In genomic region chr4:119728692-119729593, GRCh38 we compare ENCODE assay signal across 1 cellular context.
TF ChIP-seq lines count a peak whose summit lies in the region.

No MANE protein-coding gene starts in this region.

TF ChIP-seq in HEK293, 187 proteins besides CTCF, POLR2A, EP300 and RAD21 (continued from another document and continues in another):
- no peak for TF ChIP-seq ZNF449 (tag by site-specific recombination; IDR thresholded peaks at IDR 0.05)
- no peak for TF ChIP-seq ZBTB8A (tag by site-specific recombination; IDR thresholded peaks at IDR 0.05)
- no peak for TF ChIP-seq ZNF274 (IDR thresholded peaks at IDR 0.05; ENCODE audit: low read length)
- no peak for TF ChIP-seq ZNF274 (tag by site-specific recombination; IDR thresholded peaks at IDR 0.05; ENCODE audit: borderline replicate concordance)
- no peak for TF ChIP-seq ZNF132 (tag by site-specific recombination; IDR thresholded peaks at IDR 0.05; ENCODE audit: borderline replicate concordance)
- TF ChIP-seq ZNF23 (tag by site-specific recombination; IDR thresholded peaks at IDR 0.05; ENCODE audit: borderline replicate concordance): no peak
- no peak for TF ChIP-seq ZNF24 (tag by site-specific recombination; IDR thresholded peaks at IDR 0.05)
- 0 out of 2 replicates have a peak, but pooled peaks have one; percentile 31 for TF ChIP-seq HOXD13 (CRISPR knock-in tag; IDR thresholded peaks at IDR 0.05; ENCODE audit: borderline replicate concordance)
- TF ChIP-seq ZNF280D (tag by site-specific recombination; IDR thresholded peaks at IDR 0.05): no peak
- TF ChIP-seq ZNF76 (tag by site-specific recombination; IDR thresholded peaks at IDR 0.05; ENCODE audit: borderline replicate concordance, low read depth): no peak
- TF ChIP-seq KLF10 (tag by site-specific recombination; IDR thresholded peaks at IDR 0.05): 0 out of 2 replicates have a peak, but pooled peaks have one; percentile 22
- peak; percentile 58 for TF ChIP-seq KLF17 (tag by site-specific recombination; IDR thresholded peaks at IDR 0.05)
- TF ChIP-seq KLF8 (tag by site-specific recombination; IDR thresholded peaks at IDR 0.05): no peak
- no peak for TF ChIP-seq ZNF544 (tag by site-specific recombination; IDR thresholded peaks at IDR 0.05)
- peak; percentile 74 for TF ChIP-seq ZXDB (tag by site-specific recombination; IDR thresholded peaks at IDR 0.05)
- TF ChIP-seq ZBTB6 (tag by site-specific recombination; IDR thresholded peaks at IDR 0.05): no peak
- TF ChIP-seq ZSCAN4 (tag by site-specific recombination; IDR thresholded peaks at IDR 0.05): no peak
- TF ChIP-seq ZNF639 (tag by site-specific recombination; IDR thresholded peaks at IDR 0.05): no peak
- no peak for TF ChIP-seq ZNF707 (tag by site-specific recombination; IDR thresholded peaks at IDR 0.05)
- peak; percentile 68; the same call in 1 of the 2 replicates for TF ChIP-seq ZNF843 (tag by site-specific recombination; IDR thresholded peaks at IDR 0.05)
- TF ChIP-seq ZNF558 (tag by site-specific recombination; IDR thresholded peaks at IDR 0.05): no peak
- TF ChIP-seq ZNF302 (tag by site-specific recombination; IDR thresholded peaks at IDR 0.05; ENCODE audit: low read depth): no peak
- TF ChIP-seq SCRT1 (tag by site-specific recombination; IDR thresholded peaks at IDR 0.05; ENCODE audit: borderline replicate concordance): no peak
- TF ChIP-seq GLIS1 (tag by site-specific recombination; IDR thresholded peaks at IDR 0.05): peak; percentile 33; the same call in 1 of the 2 replicates
- TF ChIP-seq ZNF792 (tag by site-specific recombination; IDR thresholded peaks at IDR 0.05): no peak
- no peak for TF ChIP-seq BCL11B (tag by site-specific recombination; IDR thresholded peaks at IDR 0.05; ENCODE audit: low read depth)
- TF ChIP-seq ZNF473 (tag by site-specific recombination; IDR thresholded peaks at IDR 0.05): no peak
- no peak for TF ChIP-seq ZSCAN18 (tag by site-specific recombination; IDR thresholded peaks at IDR 0.05)
- TF ChIP-seq ZNF174 (tag by site-specific recombination; IDR thresholded peaks at IDR 0.05): no peak
- TF ChIP-seq ZNF292 (tag by site-specific recombination; IDR thresholded peaks at IDR 0.05; ENCODE audit: borderline replicate concordance, low read depth): no peak
- TF ChIP-seq HOXA7 (CRISPR knock-in tag; IDR thresholded peaks at IDR 0.05; ENCODE audit: borderline replicate concordance): no peak
- TF ChIP-seq BCL11A (tag by site-specific recombination; IDR thresholded peaks at IDR 0.05; ENCODE audit: low read depth): no peak
- no peak for TF ChIP-seq ZNF521 (tag by site-specific recombination; IDR thresholded peaks at IDR 0.05)
- TF ChIP-seq SETDB1 (IDR thresholded peaks at IDR 0.05; ENCODE audit: insufficient read length, low read length): peak; percentile 98
- 0 out of 2 replicates have a peak, but pooled peaks have one; percentile 29 for TF ChIP-seq ZNF394 (tag by site-specific recombination; IDR thresholded peaks at IDR 0.05; ENCODE audit: borderline replicate concordance)
- TF ChIP-seq HIC1 (tag by site-specific recombination; IDR thresholded peaks at IDR 0.05): no peak
- TF ChIP-seq ZNF16 (tag by site-specific recombination; IDR thresholded peaks at IDR 0.05; ENCODE audit: low read depth): no peak
- no peak for TF ChIP-seq ZNF660 (tag by site-specific recombination; IDR thresholded peaks at IDR 0.05)
- TF ChIP-seq ZNF366 (tag by site-specific recombination; conservative IDR thresholded peaks at IDR 0.05): peak; percentile 94
- no peak for TF ChIP-seq ZBTB48 (tag by site-specific recombination; IDR thresholded peaks at IDR 0.05)
- TF ChIP-seq ZNF624 (tag by site-specific recombination; IDR thresholded peaks at IDR 0.05): no peak
- no peak for TF ChIP-seq REPIN1 (tag by site-specific recombination; IDR thresholded peaks at IDR 0.05; ENCODE audit: low read depth)
- no peak for TF ChIP-seq ZNF266 (tag by site-specific recombination; IDR thresholded peaks at IDR 0.05; ENCODE audit: low read depth)
- 0 out of 2 replicates have a peak, but pooled peaks have one; percentile 22 for TF ChIP-seq ZNF692 (tag by site-specific recombination; IDR thresholded peaks at IDR 0.05)
